ENCODE assay signal across 1 cellular context in the genomic region with DNA sequence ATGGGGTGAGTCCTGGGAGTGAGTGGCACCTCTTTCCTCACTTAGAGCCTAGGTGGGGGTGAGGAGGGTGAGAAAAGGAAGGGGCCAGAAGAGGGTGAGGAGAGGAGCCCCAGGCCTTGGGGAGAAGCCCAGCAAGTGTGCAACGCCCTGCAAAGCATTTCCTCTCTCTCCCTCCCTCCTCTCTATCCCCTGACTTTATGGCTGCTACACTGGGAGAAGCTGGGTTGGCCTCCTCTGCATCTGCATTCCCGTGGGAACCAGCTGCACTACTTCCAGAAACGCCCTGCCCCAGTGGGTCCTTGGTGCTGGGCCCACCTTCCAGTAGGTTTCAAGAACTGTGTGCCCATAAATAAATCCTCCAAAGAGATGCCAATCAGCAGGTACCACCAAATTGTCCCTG.
TF ChIP-seq lines count a peak whose summit lies in the region.

No MANE protein-coding gene starts in this region.

TF ChIP-seq in SK-N-SH, 30 proteins besides CTCF, POLR2A, EP300 and RAD21 (continued from another document):
- TF ChIP-seq, protein P1, sequence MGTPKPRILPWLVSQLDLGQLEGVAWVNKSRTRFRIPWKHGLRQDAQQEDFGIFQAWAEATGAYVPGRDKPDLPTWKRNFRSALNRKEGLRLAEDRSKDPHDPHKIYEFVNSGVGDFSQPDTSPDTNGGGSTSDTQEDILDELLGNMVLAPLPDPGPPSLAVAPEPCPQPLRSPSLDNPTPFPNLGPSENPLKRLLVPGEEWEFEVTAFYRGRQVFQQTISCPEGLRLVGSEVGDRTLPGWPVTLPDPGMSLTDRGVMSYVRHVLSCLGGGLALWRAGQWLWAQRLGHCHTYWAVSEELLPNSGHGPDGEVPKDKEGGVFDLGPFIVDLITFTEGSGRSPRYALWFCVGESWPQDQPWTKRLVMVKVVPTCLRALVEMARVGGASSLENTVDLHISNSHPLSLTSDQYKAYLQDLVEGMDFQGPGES (IDR thresholded peaks at IDR 0.05; ENCODE audit: low read depth, low read length) = no peak
- no peak for TF ChIP-seq POLR2AphosphoS5 (IDR thresholded peaks at IDR 0.05; ENCODE audit: low read depth, low read length)
- TF ChIP-seq CHD2 (IDR thresholded peaks at IDR 0.05; ENCODE audit: low read length, partially characterized antibody) = no peak
- no peak for TF ChIP-seq GABPA (IDR thresholded peaks at IDR 0.05; ENCODE audit: low read depth)
- TF ChIP-seq YY1 (IDR thresholded peaks at IDR 0.05; ENCODE audit: low read depth) = no peak
- TF ChIP-seq FOXJ3 (CRISPR knock-in tag; IDR thresholded peaks at IDR 0.05) = no peak
- TF ChIP-seq ELF1 (IDR thresholded peaks at IDR 0.05) = no peak
- TF ChIP-seq TAF1 (IDR thresholded peaks at IDR 0.05; ENCODE audit: borderline replicate concordance, low read depth, low read length) = no peak
- TF ChIP-seq NRF1 (IDR thresholded peaks at IDR 0.05; ENCODE audit: low read depth, low read length) = no peak
